In genomic region chr1:31936966-31937299, GRCh38 we compare ENCODE assay signal across 8 cellular contexts. TPM values are rescaled to one million over a fixed set of nuclear protein-coding genes. Genes with fewer than 3 reads are reported as not detected.
DNase-seq lines count a peak whose midpoint lies in the region; ATAC-seq and TF ChIP-seq lines count a peak whose summit lies in the region.

No MANE protein-coding gene starts in this region.

- H3K36me3 Mint-ChIP-seq in activated naive CD4-positive, alpha-beta T cell treated with anti-CD3 and anti-CD28 coated beads for 36 hours (ENCODE audit: low read depth) = peaks cover 24% of the 10 kb centered on the region

- H3K9me3 ChIP-seq in body of pancreas (no peaks in the 10 kb centered on the region), lung (ENCODE audit: control insufficient read depth in 2 of 2, insufficient read depth in 1 of 2, low read length in 1 of 2) (peaks cover 0 to 2% of the 10 kb centered on the region in 2 donors), transverse colon (no peaks in the 10 kb centered on the region)

- intact Hi-C loops in activated naive CD4-positive, alpha-beta T cell treated with anti-CD3 and anti-CD28 coated beads for 36 hours (cut with micrococcal nuclease) = loop anchor here (10.0 kb wide), 3 partner anchors 642 to 878 kb away; partner anchors contain the start of genes PUM1, S100PBP, SNRNP40 and YARS1
- intact Hi-C loops in body of pancreas (cut with DNase I) = no loop called here
- intact Hi-C loops in transverse colon (cut with DNase I; ENCODE audit: low total_unique reads) = no loop called here

- no peak for DNase-seq in activated naive CD4-positive, alpha-beta T cell treated with anti-CD3 and anti-CD28 coated beads for 36 hours
- no peak for DNase-seq in activated naive CD4-positive, alpha-beta T cell treated with Interleukin-2 at 50 U/mL for 16 hours
- DNase-seq in body of pancreas (no peak), lung (ENCODE audit: low spot score) (no peak), transverse colon (no peak), NCI-H1092 treated with DMSO at 0.1 percent for 48 hours (lab: John Stamatoyannopoulos, UW) (no peak)
- DNase-seq in activated effector memory CD4-positive, alpha-beta T cell treated with Interleukin-2 at 50 U/mL for 16 hours = no peak

- H3K27ac ChIP-seq in body of pancreas (peak overlapping the region; percentile 95 to 99 (median 97)), lung (ENCODE audit: low read depth in 1 of 2, low read length in 1 of 2) (peak overlapping the region; percentile 98 to 99), transverse colon (peak overlapping the region; percentile 94 to 98 (median 97))

- peak overlapping the region; percentile 99 for H3K4me3 Mint-ChIP-seq in activated naive CD4-positive, alpha-beta T cell treated with anti-CD3 and anti-CD28 coated beads for 36 hours

- WGBS in body of pancreas, 2 donors = 1 to 3% methylated on average over 2 of the region's 2 CpGs
- WGBS in lung, 2 donors = 0 to 3% methylated on average over 2 of the region's 2 CpGs
- 0% methylated on average over 2 of the region's 2 CpGs for WGBS in transverse colon (ENCODE audit: low coverage in 1 of 2), 2 donors

- no peaks in the 10 kb centered on the region for H3K27me3 Mint-ChIP-seq in activated naive CD4-positive, alpha-beta T cell treated with anti-CD3 and anti-CD28 coated beads for 36 hours (ENCODE audit: low read depth)

- H3K4me3 ChIP-seq in body of pancreas (peak overlapping the region; percentile 62 to 63), lung (peak overlapping the region; percentile 95), transverse colon (peak overlapping the region; percentile 46 to 87 (median 73))

- peaks cover 68% of the 10 kb centered on the region for H3K4me1 Mint-ChIP-seq in activated naive CD4-positive, alpha-beta T cell treated with anti-CD3 and anti-CD28 coated beads for 36 hours (ENCODE audit: low read depth)

- peaks cover 72% of the 10 kb centered on the region for H3K4me1 ChIP-seq in body of pancreas
- H3K4me1 ChIP-seq in lung (ENCODE audit: control insufficient read depth in 2 of 2, insufficient read depth in 2 of 2, low read length in 2 of 2) = peaks cover 15 to 25% of the 10 kb centered on the region in 2 donors
- peaks cover 53 to 71% (median 65%) of the 10 kb centered on the region in 4 donors for H3K4me1 ChIP-seq in transverse colon

- H3K27ac Mint-ChIP-seq in activated naive CD4-positive, alpha-beta T cell treated with anti-CD3 and anti-CD28 coated beads for 36 hours = peak overlapping the region; percentile 99

- CTCF ChIA-PET in activated naive CD4-positive, alpha-beta T cell treated with anti-CD3 and anti-CD28 coated beads for 36 hours (lab: Charles Lee) = interaction anchor here (0.7 kb wide), 1 partner anchor 148 kb away, joined by 3 read pairs; no protein-coding TSS in a partner anchor

- H3K27me3 ChIP-seq in body of pancreas (no peaks in the 10 kb centered on the region), lung (ENCODE audit: control insufficient read depth, insufficient read depth) (no peaks in the 10 kb centered on the region), transverse colon (no peaks in the 10 kb centered on the region)

- in situ Hi-C loops in transverse colon (cut with MboI; ENCODE audit: low pct_ligation_motif_present in 1 of 4, low pct_unique_long_range_greater_than_20kb in 1 of 4, low sequenced_read_pairs in 3 of 4) = no loop called here

- no peaks in the 10 kb centered on the region for H3K9me3 Mint-ChIP-seq in activated naive CD4-positive, alpha-beta T cell treated with anti-CD3 and anti-CD28 coated beads for 36 hours

- TF ChIP-seq EP300 in transverse colon (IDR thresholded peaks at IDR 0.05; ENCODE audit: low read depth) = no peak

- no peak for TF ChIP-seq CTCF in body of pancreas (IDR thresholded peaks at IDR 0.05)
- no peak for TF ChIP-seq CTCF in lung (IDR thresholded peaks at IDR 0.05; ENCODE audit: control extremely low read depth, extremely low read depth)
- no peak for TF ChIP-seq CTCF in transverse colon (IDR thresholded peaks at IDR 0.05)

- TF ChIP-seq POLR2A in body of pancreas (IDR thresholded peaks at IDR 0.05) (no peak), transverse colon (IDR thresholded peaks at IDR 0.05) (no peak)

- ATAC-seq in body of pancreas = no peak
- ATAC-seq in lung (ENCODE audit: insufficient read depth, low FRiP score) = no peak
- no peak for ATAC-seq in GM19023 (IDR thresholded peaks at IDR 0.05; ENCODE audit: unreplicated experiment)

- H3K36me3 ChIP-seq in body of pancreas (replicated peaks in 1 of 2; ENCODE audit: insufficient read depth in 1 of 2, low read depth in 2 of 2) = no peaks in the 10 kb centered on the region
- H3K36me3 ChIP-seq in lung (ENCODE audit: control insufficient read depth in 2 of 2, insufficient read depth in 2 of 2, low read length in 2 of 2) = peaks cover 0 to 2% of the 10 kb centered on the region in 2 donors
- no peaks in the 10 kb centered on the region for H3K36me3 ChIP-seq in transverse colon

RNA-seq across cellular contexts. Expression of gene PTP4A2, which starts 1.2 kb away (rescaled TPM):
- 100 to 1,000 TPM; 240 to 263 TPM for total RNA-seq in activated naive CD4-positive, alpha-beta T cell treated with anti-CD3 and anti-CD28 coated beads for 36 hours
- total RNA-seq in body of pancreas = 100 to 1,000 TPM in 1 of 2 donors, 10 to 100 TPM in 1; 79.6 to 103 TPM
- total RNA-seq in lung = 100 to 1,000 TPM; 205 to 274 TPM
- polyA plus RNA-seq in lung = 100 to 1,000 TPM in 1 of 2 donors, 10 to 100 TPM in 1; 90.4 to 122 TPM
- total RNA-seq in transverse colon = 100 to 1,000 TPM in 3 of 4 donors, 10 to 100 TPM in 1; 58.9 to 251 (median 195) TPM
